Comparison of ENCODE assay signal across 1 cellular context in the genomic region with DNA sequence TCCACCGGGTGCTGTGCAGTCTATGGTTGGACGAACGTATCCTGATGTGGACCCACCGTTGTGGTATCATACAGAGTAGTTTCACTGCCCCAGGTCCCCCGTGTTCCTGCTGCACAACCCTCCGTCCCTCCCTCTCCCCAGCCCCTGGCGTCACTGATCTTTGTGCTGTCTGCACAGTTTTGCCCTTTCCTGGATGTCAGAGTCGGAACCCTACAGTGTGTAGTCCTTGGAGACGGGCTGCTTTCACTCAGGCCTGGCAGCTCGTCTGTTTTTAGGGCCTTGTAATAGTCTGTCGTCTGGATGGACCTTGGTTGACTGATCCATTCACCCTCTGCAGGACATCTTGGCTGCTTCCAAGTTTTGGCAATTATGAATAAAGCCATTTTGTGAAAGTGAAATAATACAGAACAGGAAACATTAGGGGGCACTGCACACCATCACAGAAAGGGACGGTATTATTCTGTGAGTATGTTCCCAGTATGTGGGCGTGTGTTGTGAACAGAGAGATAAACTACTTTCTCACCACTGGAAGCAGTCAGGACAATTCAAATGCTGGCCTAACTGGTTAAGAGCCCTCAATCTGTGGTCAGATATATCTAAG.
TF ChIP-seq lines count a peak whose summit lies in the region.

No MANE protein-coding gene starts in this region.

TF ChIP-seq in HEK293, 187 proteins besides CTCF, POLR2A, EP300 and RAD21 (continued from another document):
- TF ChIP-seq, protein P1, sequence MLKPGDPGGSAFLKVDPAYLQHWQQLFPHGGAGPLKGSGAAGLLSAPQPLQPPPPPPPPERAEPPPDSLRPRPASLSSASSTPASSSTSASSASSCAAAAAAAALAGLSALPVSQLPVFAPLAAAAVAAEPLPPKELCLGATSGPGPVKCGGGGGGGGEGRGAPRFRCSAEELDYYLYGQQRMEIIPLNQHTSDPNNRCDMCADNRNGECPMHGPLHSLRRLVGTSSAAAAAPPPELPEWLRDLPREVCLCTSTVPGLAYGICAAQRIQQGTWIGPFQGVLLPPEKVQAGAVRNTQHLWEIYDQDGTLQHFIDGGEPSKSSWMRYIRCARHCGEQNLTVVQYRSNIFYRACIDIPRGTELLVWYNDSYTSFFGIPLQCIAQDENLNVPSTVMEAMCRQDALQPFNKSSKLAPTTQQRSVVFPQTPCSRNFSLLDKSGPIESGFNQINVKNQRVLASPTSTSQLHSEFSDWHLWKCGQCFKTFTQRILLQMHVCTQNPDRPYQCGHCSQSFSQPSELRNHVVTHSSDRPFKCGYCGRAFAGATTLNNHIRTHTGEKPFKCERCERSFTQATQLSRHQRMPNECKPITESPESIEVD (tag by site-specific recombination; IDR thresholded peaks at IDR 0.05): peak; percentile 94
- TF ChIP-seq KLF10 (tag by site-specific recombination; IDR thresholded peaks at IDR 0.05) (peak; percentile 35; the same call in 1 of the 2 replicates), ZIC2 (tag by site-specific recombination; IDR thresholded peaks at IDR 0.05) (peak; percentile 27; the same call in 1 of the 2 replicates), PRDM1 (tag by site-specific recombination; IDR thresholded peaks at IDR 0.05) (peak; percentile 69), ZNF654 (tag by site-specific recombination; IDR thresholded peaks at IDR 0.05; ENCODE audit: low read depth) (peak; percentile 59), ZNF600 (tag by site-specific recombination; IDR thresholded peaks at IDR 0.05) (peak; percentile 18; the same call in 1 of the 2 replicates), ZNF629 (tag by site-specific recombination; IDR thresholded peaks at IDR 0.05) (0 out of 2 replicates have a peak, but pooled peaks have one; percentile 11), ZFHX2 (tag by site-specific recombination; conservative IDR thresholded peaks at IDR 0.05) (peak; percentile 72), EGR2 (tag by site-specific recombination; IDR thresholded peaks at IDR 0.05; ENCODE audit: low read depth) (peak; percentile 62)
- TF ChIP-seq, protein P2, sequence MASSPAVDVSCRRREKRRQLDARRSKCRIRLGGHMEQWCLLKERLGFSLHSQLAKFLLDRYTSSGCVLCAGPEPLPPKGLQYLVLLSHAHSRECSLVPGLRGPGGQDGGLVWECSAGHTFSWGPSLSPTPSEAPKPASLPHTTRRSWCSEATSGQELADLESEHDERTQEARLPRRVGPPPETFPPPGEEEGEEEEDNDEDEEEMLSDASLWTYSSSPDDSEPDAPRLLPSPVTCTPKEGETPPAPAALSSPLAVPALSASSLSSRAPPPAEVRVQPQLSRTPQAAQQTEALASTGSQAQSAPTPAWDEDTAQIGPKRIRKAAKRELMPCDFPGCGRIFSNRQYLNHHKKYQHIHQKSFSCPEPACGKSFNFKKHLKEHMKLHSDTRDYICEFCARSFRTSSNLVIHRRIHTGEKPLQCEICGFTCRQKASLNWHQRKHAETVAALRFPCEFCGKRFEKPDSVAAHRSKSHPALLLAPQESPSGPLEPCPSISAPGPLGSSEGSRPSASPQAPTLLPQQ (tag by site-specific recombination; IDR thresholded peaks at IDR 0.05): 0 out of 2 replicates have a peak, but pooled peaks have one; percentile 16
TF ChIP-seq in HEK293: peak in this region for 14; not testable (repeated sequence) for 173.
